In the genomic region with DNA sequence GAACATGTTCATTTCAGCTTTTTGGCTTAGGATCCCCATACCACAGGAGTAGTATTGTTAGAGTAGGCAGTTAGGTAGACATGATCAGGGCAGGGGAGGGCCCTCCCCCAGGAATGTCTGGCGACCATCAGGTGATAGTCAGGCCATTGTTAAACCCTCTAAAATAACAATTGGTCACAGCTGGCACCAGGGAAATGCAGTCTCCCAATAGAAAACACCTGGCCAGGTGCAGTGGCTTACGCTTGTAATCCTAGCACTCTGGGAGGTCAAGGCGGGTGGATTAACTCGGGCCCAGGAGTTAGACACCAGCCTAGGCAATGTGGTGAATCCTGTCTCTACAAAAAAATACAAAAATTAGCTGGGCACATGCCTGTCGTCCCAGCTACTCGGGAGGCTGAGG, we compare ENCODE assay signal across 1 cellular context.
TF ChIP-seq lines count a peak whose summit lies in the region.

No MANE protein-coding gene starts in this region.

TF ChIP-seq in WTC11, 78 proteins besides CTCF, POLR2A, EP300 and RAD21 (continued from another document and continues in another):
- TF ChIP-seq, protein P1, sequence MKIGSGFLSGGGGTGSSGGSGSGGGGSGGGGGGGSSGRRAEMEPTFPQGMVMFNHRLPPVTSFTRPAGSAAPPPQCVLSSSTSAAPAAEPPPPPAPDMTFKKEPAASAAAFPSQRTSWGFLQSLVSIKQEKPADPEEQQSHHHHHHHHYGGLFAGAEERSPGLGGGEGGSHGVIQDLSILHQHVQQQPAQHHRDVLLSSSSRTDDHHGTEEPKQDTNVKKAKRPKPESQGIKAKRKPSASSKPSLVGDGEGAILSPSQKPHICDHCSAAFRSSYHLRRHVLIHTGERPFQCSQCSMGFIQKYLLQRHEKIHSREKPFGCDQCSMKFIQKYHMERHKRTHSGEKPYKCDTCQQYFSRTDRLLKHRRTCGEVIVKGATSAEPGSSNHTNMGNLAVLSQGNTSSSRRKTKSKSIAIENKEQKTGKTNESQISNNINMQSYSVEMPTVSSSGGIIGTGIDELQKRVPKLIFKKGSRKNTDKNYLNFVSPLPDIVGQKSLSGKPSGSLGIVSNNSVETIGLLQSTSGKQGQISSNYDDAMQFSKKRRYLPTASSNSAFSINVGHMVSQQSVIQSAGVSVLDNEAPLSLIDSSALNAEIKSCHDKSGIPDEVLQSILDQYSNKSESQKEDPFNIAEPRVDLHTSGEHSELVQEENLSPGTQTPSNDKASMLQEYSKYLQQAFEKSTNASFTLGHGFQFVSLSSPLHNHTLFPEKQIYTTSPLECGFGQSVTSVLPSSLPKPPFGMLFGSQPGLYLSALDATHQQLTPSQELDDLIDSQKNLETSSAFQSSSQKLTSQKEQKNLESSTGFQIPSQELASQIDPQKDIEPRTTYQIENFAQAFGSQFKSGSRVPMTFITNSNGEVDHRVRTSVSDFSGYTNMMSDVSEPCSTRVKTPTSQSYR (CRISPR knock-in tag; IDR thresholded peaks at IDR 0.05), result no peak
- TF ChIP-seq CREM (CRISPR knock-in tag; IDR thresholded peaks at IDR 0.05) (no peak), ZNF121 (CRISPR knock-in tag; IDR thresholded peaks at IDR 0.05) (peak; percentile 64; the same call in 1 of the 2 replicates), RELA (CRISPR knock-in tag; IDR thresholded peaks at IDR 0.05; ENCODE audit: borderline replicate concordance) (no peak), ARID4B (CRISPR knock-in tag; IDR thresholded peaks at IDR 0.05; ENCODE audit: borderline replicate concordance) (peak; percentile 40; the same call in 1 of the 2 replicates), HMGA2 (CRISPR knock-in tag; IDR thresholded peaks at IDR 0.05) (no peak), ZNF532 (CRISPR knock-in tag; IDR thresholded peaks at IDR 0.05; ENCODE audit: borderline replicate concordance) (no peak), ZSCAN18 (CRISPR knock-in tag; IDR thresholded peaks at IDR 0.05) (no peak), KAT7 (CRISPR knock-in tag; IDR thresholded peaks at IDR 0.05; ENCODE audit: borderline replicate concordance) (no peak), NFYB (CRISPR knock-in tag; conservative IDR thresholded peaks at IDR 0.05; ENCODE audit: low read depth) (no peak), TEAD4 (CRISPR knock-in tag; IDR thresholded peaks at IDR 0.05) (peak; percentile 96), TEAD1 (CRISPR knock-in tag; IDR thresholded peaks at IDR 0.05) (peak; percentile 98; the same call in 1 of the 2 replicates), PREB (CRISPR knock-in tag; IDR thresholded peaks at IDR 0.05; ENCODE audit: borderline replicate concordance) (no peak), ZNF317 (CRISPR knock-in tag; IDR thresholded peaks at IDR 0.05; ENCODE audit: borderline replicate concordance, low read depth) (no peak), GABPB1 (CRISPR knock-in tag; IDR thresholded peaks at IDR 0.05) (no peak), ZNF425 (CRISPR knock-in tag; conservative IDR thresholded peaks at IDR 0.05) (no peak), ZNF671 (CRISPR knock-in tag; IDR thresholded peaks at IDR 0.05) (no peak), TP53 (CRISPR knock-in tag; IDR thresholded peaks at IDR 0.05) (no peak), SMAD4 (CRISPR knock-in tag; IDR thresholded peaks at IDR 0.05) (peak; percentile 72; the same call in 1 of the 2 replicates), NFE2L1 (CRISPR knock-in tag; IDR thresholded peaks at IDR 0.05) (peak; percentile 61; the same call in 1 of the 2 replicates)
- TF ChIP-seq, protein P2, sequence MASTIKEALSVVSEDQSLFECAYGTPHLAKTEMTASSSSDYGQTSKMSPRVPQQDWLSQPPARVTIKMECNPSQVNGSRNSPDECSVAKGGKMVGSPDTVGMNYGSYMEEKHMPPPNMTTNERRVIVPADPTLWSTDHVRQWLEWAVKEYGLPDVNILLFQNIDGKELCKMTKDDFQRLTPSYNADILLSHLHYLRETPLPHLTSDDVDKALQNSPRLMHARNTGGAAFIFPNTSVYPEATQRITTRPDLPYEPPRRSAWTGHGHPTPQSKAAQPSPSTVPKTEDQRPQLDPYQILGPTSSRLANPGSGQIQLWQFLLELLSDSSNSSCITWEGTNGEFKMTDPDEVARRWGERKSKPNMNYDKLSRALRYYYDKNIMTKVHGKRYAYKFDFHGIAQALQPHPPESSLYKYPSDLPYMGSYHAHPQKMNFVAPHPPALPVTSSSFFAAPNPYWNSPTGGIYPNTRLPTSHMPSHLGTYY (CRISPR knock-in tag; IDR thresholded peaks at IDR 0.05), result no peak
- TF ChIP-seq, protein P3, sequence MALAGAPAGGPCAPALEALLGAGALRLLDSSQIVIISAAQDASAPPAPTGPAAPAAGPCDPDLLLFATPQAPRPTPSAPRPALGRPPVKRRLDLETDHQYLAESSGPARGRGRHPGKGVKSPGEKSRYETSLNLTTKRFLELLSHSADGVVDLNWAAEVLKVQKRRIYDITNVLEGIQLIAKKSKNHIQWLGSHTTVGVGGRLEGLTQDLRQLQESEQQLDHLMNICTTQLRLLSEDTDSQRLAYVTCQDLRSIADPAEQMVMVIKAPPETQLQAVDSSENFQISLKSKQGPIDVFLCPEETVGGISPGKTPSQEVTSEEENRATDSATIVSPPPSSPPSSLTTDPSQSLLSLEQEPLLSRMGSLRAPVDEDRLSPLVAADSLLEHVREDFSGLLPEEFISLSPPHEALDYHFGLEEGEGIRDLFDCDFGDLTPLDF (CRISPR knock-in tag; IDR thresholded peaks at IDR 0.05), result no peak
- TF ChIP-seq, protein P4, sequence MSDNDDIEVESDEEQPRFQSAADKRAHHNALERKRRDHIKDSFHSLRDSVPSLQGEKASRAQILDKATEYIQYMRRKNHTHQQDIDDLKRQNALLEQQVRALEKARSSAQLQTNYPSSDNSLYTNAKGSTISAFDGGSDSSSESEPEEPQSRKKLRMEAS (CRISPR knock-in tag; IDR thresholded peaks at IDR 0.05), result 0 out of 2 replicates have a peak, but pooled peaks have one; percentile 31
- TF ChIP-seq, protein P5, sequence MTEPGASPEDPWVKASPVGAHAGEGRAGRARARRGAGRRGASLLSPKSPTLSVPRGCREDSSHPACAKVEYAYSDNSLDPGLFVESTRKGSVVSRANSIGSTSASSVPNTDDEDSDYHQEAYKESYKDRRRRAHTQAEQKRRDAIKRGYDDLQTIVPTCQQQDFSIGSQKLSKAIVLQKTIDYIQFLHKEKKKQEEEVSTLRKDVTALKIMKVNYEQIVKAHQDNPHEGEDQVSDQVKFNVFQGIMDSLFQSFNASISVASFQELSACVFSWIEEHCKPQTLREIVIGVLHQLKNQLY (CRISPR knock-in tag; IDR thresholded peaks at IDR 0.05), result no peak
- TF ChIP-seq, protein P6, sequence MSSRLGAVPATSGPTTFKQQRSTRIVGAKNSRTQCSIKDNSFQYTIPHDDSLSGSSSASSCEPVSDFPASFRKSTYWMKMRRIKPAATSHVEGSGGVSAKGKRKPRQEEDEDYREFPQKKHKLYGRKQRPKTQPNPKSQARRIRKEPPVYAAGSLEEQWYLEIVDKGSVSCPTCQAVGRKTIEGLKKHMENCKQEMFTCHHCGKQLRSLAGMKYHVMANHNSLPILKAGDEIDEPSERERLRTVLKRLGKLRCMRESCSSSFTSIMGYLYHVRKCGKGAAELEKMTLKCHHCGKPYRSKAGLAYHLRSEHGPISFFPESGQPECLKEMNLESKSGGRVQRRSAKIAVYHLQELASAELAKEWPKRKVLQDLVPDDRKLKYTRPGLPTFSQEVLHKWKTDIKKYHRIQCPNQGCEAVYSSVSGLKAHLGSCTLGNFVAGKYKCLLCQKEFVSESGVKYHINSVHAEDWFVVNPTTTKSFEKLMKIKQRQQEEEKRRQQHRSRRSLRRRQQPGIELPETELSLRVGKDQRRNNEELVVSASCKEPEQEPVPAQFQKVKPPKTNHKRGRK (CRISPR knock-in tag; IDR thresholded peaks at IDR 0.05; ENCODE audit: borderline replicate concordance), result no peak
- TF ChIP-seq, protein P7, sequence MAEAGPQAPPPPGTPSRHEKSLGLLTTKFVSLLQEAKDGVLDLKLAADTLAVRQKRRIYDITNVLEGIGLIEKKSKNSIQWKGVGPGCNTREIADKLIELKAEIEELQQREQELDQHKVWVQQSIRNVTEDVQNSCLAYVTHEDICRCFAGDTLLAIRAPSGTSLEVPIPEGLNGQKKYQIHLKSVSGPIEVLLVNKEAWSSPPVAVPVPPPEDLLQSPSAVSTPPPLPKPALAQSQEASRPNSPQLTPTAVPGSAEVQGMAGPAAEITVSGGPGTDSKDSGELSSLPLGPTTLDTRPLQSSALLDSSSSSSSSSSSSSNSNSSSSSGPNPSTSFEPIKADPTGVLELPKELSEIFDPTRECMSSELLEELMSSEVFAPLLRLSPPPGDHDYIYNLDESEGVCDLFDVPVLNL (CRISPR knock-in tag; IDR thresholded peaks at IDR 0.05; ENCODE audit: borderline replicate concordance, low read depth), result no peak
